12 cellular contexts compared by ENCODE assay signal in the genomic region with DNA sequence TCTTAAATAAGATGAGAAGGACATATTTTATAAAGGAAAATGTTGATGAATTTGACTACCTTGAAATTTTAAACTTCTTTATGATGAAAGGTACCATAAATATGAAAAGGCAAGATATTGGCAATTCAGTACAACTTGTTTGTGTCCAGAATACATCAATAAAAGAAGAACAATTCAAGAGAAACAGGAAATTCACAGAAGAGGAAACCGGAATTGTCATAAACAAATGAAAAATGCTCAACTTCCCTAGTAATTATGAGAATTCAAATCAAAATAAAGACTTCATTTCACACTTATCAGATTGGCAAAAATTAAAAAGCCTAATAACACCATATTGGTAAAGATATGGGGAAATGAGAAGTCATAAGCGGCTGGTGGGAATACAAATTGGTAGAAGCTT. TPM values are rescaled to one million over a fixed set of nuclear protein-coding genes. Genes with fewer than 3 reads are reported as not detected.
DNase-seq lines count a peak whose midpoint lies in the region; ATAC-seq, FAIRE-seq and TF ChIP-seq lines count a peak whose summit lies in the region.
"Had no signal": no experiment of that assay in that cellular context is flagged by ENCODE, and none has a peak within 500 bp of the region (broad histone marks: within the 10 kb centered on the region; RNA-seq: fewer than 3 reads in every experiment).

No MANE protein-coding gene starts in this region.

- H3K9ac ChIP-seq in liver (ENCODE audit: low read depth in 1 of 2, low read length in 2 of 2) (peak overlapping the region; percentile 32 to 57), HepG2 (ENCODE audit: insufficient read depth, low read depth, low read length) (no peak overlapping the region)

- TF ChIP-seq RAD21 in liver (IDR thresholded peaks at IDR 0.05) (no peak), HepG2 (CRISPR knock-in tag; IDR thresholded peaks at IDR 0.05) (no peak)

- H4K20me1 ChIP-seq in HepG2 (ENCODE audit: insufficient read depth, low read length): no peaks in the 10 kb centered on the region

- peaks cover 8% of the 10 kb centered on the region for H3K79me2 ChIP-seq in HepG2 (ENCODE audit: insufficient read depth, low read length)

- TF ChIP-seq EP300 in HepG2 (IDR thresholded peaks at IDR 0.05; ENCODE audit: low read depth in 2 of 2, low read length in 2 of 2): no peak
- TF ChIP-seq EP300 in HepG2 (CRISPR knock-in tag; IDR thresholded peaks at IDR 0.05; ENCODE audit: borderline replicate concordance): no peak

- H3K9me3 ChIP-seq in liver (ENCODE audit: control insufficient read depth in 4 of 4, low read length in 3 of 4): no peaks in the 10 kb centered on the region
- H3K9me3 ChIP-seq in HepG2 (ENCODE audit: low read length): no peaks in the 10 kb centered on the region
- H3K9me3 ChIP-seq in uterus: no peaks in the 10 kb centered on the region
- H3K9me3 ChIP-seq: body of pancreas, SJSA1, stomach had no signal

- no peak for FAIRE-seq in HepG2 (lab: Jason Lieb, UNC)
- FAIRE-seq: H54 had no signal

- H3K4me2 ChIP-seq in HepG2 (ENCODE audit: low read depth, low read length): no peak overlapping the region

- intact Hi-C loops in HepG2 (cut with micrococcal nuclease; ENCODE audit: unreplicated experiment): no loop called here
- intact Hi-C loops in uterus (cut with DNase I; ENCODE audit: low total_unique reads): no loop called here

- H3K36me3 Mint-ChIP-seq in activated CD8-positive, alpha-beta T cell treated with anti-CD3 and anti-CD28 coated beads, Interleukin-2, amount 10 ng/mL, durations not matched to agents 7 days and 5 days (ENCODE audit: low read depth): no peaks in the 10 kb centered on the region
- H3K36me3 Mint-ChIP-seq in memory B cell: no peaks in the 10 kb centered on the region

- no peak for DNase-seq in HepG2 (ENCODE audit: low spot score)
- no peak for DNase-seq in activated CD8-positive, alpha-beta T cell treated with anti-CD3 and anti-CD28 coated beads, Interleukin-2, amount 10 ng/mL, durations not matched to agents 7 days and 5 days
- no peak for DNase-seq in memory B cell (ENCODE audit: low spot score in 2 of 2)
- no peak for DNase-seq in uterus
- DNase-seq in NCI-H2227 (lab: John Stamatoyannopoulos, UW; ENCODE audit: unreplicated experiment): no peak
- DNase-seq: body of pancreas, stomach had no signal

- no TSS peak for BruUV-seq in HepG2 (replicated peaks; lab: Mats Ljungman, UMichigan)

- no peaks in the 10 kb centered on the region for H3K27me3 Mint-ChIP-seq in activated CD8-positive, alpha-beta T cell treated with anti-CD3 and anti-CD28 coated beads, Interleukin-2, amount 10 ng/mL, durations not matched to agents 7 days and 5 days (ENCODE audit: low read depth)
- no peaks in the 10 kb centered on the region for H3K27me3 Mint-ChIP-seq in memory B cell

- no peak overlapping the region for H3K27ac Mint-ChIP-seq in activated CD8-positive, alpha-beta T cell treated with anti-CD3 and anti-CD28 coated beads, Interleukin-2, amount 10 ng/mL, durations not matched to agents 7 days and 5 days
- peak overlapping the region; percentile 17 for H3K27ac Mint-ChIP-seq in memory B cell

- CTCF ChIA-PET in HepG2 (lab: Yijun Ruan, JAX; ENCODE audit: low intra/inter-chr PET ratio, low total read pairs): no interaction called here
- CTCF ChIA-PET in activated CD8-positive, alpha-beta T cell treated with anti-CD3 and anti-CD28 coated beads, Interleukin-2, amount 10 ng/mL, durations not matched to agents 7 days and 5 days (lab: Charles Lee): interaction anchor here (0.6 to 2.5 kb wide), 3 partner anchors 11 to 254 kb away, joined by 3 to 9 read pairs (median 3); no protein-coding TSS in a partner anchor

- H3K4me1 Mint-ChIP-seq in activated CD8-positive, alpha-beta T cell treated with anti-CD3 and anti-CD28 coated beads, Interleukin-2, amount 10 ng/mL, durations not matched to agents 7 days and 5 days (ENCODE audit: low read depth): peaks cover 26% of the 10 kb centered on the region
- peaks cover 10% of the 10 kb centered on the region for H3K4me1 Mint-ChIP-seq in memory B cell

- TF ChIP-seq POLR2A in HepG2 (IDR thresholded peaks at IDR 0.05; ENCODE audit: insufficient read depth in 1 of 2, low read depth in 2 of 2, low read length in 2 of 2): no peak
- TF ChIP-seq POLR2A in uterus (IDR thresholded peaks at IDR 0.05): no peak

- WGBS in liver: 76% methylated on average over 2 of the region's 2 CpGs
- 98% methylated on average over 2 of the region's 2 CpGs for WGBS in HepG2 (ENCODE audit: low lambda C conversion rate)

- no peak overlapping the region for H2AFZ ChIP-seq in HepG2 (ENCODE audit: low read length)

- H3K36me3 ChIP-seq in liver (ENCODE audit: control insufficient read depth in 4 of 4, insufficient read depth in 3 of 4, low read depth in 1 of 4, low read length in 3 of 4) (no peaks in the 10 kb centered on the region), HepG2 (replicated peaks in 1 of 2; ENCODE audit: control insufficient read depth in 1 of 2, insufficient read depth in 2 of 2, low read length in 2 of 2) (no peaks in the 10 kb centered on the region), uterus (no peaks in the 10 kb centered on the region)
- H3K36me3 ChIP-seq: SJSA1, stomach had no signal

- ATAC-seq in HepG2 (no peak), memory B cell (ENCODE audit: low read depth) (no peak), GM18867 (IDR thresholded peaks at IDR 0.05; ENCODE audit: unreplicated experiment) (no peak), HG02798 (IDR thresholded peaks at IDR 0.05; ENCODE audit: poor library complexity, unreplicated experiment) (no peak)
- ATAC-seq in activated CD8-positive, alpha-beta T cell treated with anti-CD3 and anti-CD28 coated beads, Interleukin-2, amount 10 ng/mL, durations not matched to agents 7 days and 5 days: no peak

- in situ Hi-C loops in HepG2 (cut with HindIII; ENCODE audit: extremely low pct_ligation_motif_present, low pct_unique_long_range_greater_than_20kb): no loop called here

- peak overlapping the region; percentile 64 for H3K4me3 Mint-ChIP-seq in activated CD8-positive, alpha-beta T cell treated with anti-CD3 and anti-CD28 coated beads, Interleukin-2, amount 10 ng/mL, durations not matched to agents 7 days and 5 days
- H3K4me3 Mint-ChIP-seq in memory B cell: peak overlapping the region; percentile 46

- peak overlapping the region in 1 of 2 donors; percentile 52 for H3K27ac ChIP-seq in liver (ENCODE audit: low read depth in 1 of 2, low read length in 2 of 2)
- no peak overlapping the region for H3K27ac ChIP-seq in HepG2 (ENCODE audit: extremely low read length, insufficient read depth, low read length)
- H3K27ac ChIP-seq in uterus: peak overlapping the region; percentile 87 to 91
- H3K27ac ChIP-seq: SJSA1 had no signal

- H3K27me3 ChIP-seq in liver (ENCODE audit: control insufficient read depth in 4 of 4, insufficient read depth in 4 of 4, low read length in 3 of 4): no peaks in the 10 kb centered on the region
- H3K27me3 ChIP-seq in HepG2 (ENCODE audit: control insufficient read depth in 1 of 2, insufficient read depth in 2 of 2, low read length in 2 of 2): no peaks in the 10 kb centered on the region
- no peaks in the 10 kb centered on the region for H3K27me3 ChIP-seq in uterus
- H3K27me3 ChIP-seq: body of pancreas, SJSA1, stomach had no signal

- H3K4me3 ChIP-seq in liver (ENCODE audit: low read depth in 1 of 3, low read length in 3 of 3): no peak overlapping the region
- H3K4me3 ChIP-seq in HepG2 (replicated peaks in 1 of 3; ENCODE audit: insufficient read depth in 1 of 3, low read depth in 2 of 3, low read length in 3 of 3): no peak overlapping the region
- no peak overlapping the region for H3K4me3 ChIP-seq in uterus
- H3K4me3 ChIP-seq: body of pancreas had no signal

- no peak for TF ChIP-seq CTCF in liver (IDR thresholded peaks at IDR 0.05; ENCODE audit: low read depth, low read length, missing input control)
- TF ChIP-seq CTCF in HepG2 (CRISPR knock-in tag; IDR thresholded peaks at IDR 0.05): no peak
- TF ChIP-seq CTCF in uterus (IDR thresholded peaks at IDR 0.05): no peak

- H3K4me1 ChIP-seq in liver (ENCODE audit: control insufficient read depth in 4 of 4, insufficient read depth in 4 of 4, low read length in 3 of 4) (peaks cover 0 to 13% (median 4%) of the 10 kb centered on the region in 4 donors), HepG2 (ENCODE audit: insufficient read depth, low read length) (peaks cover 33% of the 10 kb centered on the region), uterus (no peaks in the 10 kb centered on the region)

- no peaks in the 10 kb centered on the region for H3K9me3 Mint-ChIP-seq in activated CD8-positive, alpha-beta T cell treated with anti-CD3 and anti-CD28 coated beads, Interleukin-2, amount 10 ng/mL, durations not matched to agents 7 days and 5 days (ENCODE audit: insufficient read depth)
- H3K9me3 Mint-ChIP-seq in memory B cell: no peaks in the 10 kb centered on the region

- POLR2A ChIA-PET in HepG2 (lab: Yijun Ruan, JAX): interaction anchor here (0.6 kb wide), 1 partner anchor 18 kb away, joined by 4 read pairs; no protein-coding TSS in a partner anchor
- POLR2A ChIA-PET in activated CD8-positive, alpha-beta T cell treated with anti-CD3 and anti-CD28 coated beads, Interleukin-2, amount 10 ng/mL, durations not matched to agents 7 days and 5 days (lab: Charles Lee): interaction anchor here (0.6 kb wide), 1 partner anchor 54 kb away, joined by 3 read pairs; a partner anchor contains a TSS

RNA-seq across cellular contexts. Expression of a gene that starts 54.3 kb away (rescaled TPM):
- total RNA-seq in liver (10 to 100 TPM; 56.8 to 86.2 TPM), HepG2 (2016; rRNA removed; fragmentation: Illumina TruSeq; extraction: Trizol) (81.3 and 93.3 TPM in 2 replicates), uterus (100 to 1,000 TPM; 140 to 421 (median 354) TPM)
- polyA plus RNA-seq in liver (10 to 100 TPM; 26.6 to 34.8 TPM), HepG2 (2011; rRNA removed) (253 and 294 TPM in 2 replicates)
- 26.6 and 31.7 TPM in 2 replicates for total RNA-seq in HepG2 (2016; cell fraction: cytosol; rRNA removed; fragmentation: Illumina TruSeq; extraction: Trizol; ENCODE audit: low read depth)
- 77.2 and 87.4 TPM in 2 replicates for total RNA-seq in HepG2 (2016; cell fraction: insoluble cytoplasmic fraction; rRNA removed; fragmentation: Illumina TruSeq; extraction: Trizol)
- total RNA-seq in HepG2 (2016; cell fraction: membrane; rRNA removed; fragmentation: Illumina TruSeq; extraction: Trizol): 21.0 and 21.8 TPM in 2 replicates
- total RNA-seq in HepG2 (2016; cell fraction: nucleus; rRNA removed; fragmentation: Illumina TruSeq; extraction: Trizol): 85.9 and 97.4 TPM in 2 replicates
- polyA plus RNA-seq in HepG2 (2011; cell fraction: cytosol; rRNA removed): 120 and 143 TPM in 2 replicates
- polyA plus RNA-seq in HepG2 (2011; cell fraction: nucleus; rRNA removed): 1,276 and 1,394 TPM in 2 replicates
- 89.4 and 114 TPM in 2 replicates for polyA plus RNA-seq in HepG2 (2012)
- polyA plus RNA-seq in HepG2 (2016; cell fraction: cytosol; fragmentation: Illumina TruSeq; extraction: Trizol; ENCODE audit: low read depth): 1.8 and 1.9 TPM in 2 replicates
- 71.2 and 71.6 TPM in 2 replicates for polyA plus RNA-seq in HepG2 (2016; cell fraction: insoluble cytoplasmic fraction; fragmentation: Illumina TruSeq; extraction: Trizol; ENCODE audit: low read depth)
- polyA plus RNA-seq in HepG2 (2016; cell fraction: membrane; fragmentation: Illumina TruSeq; extraction: Trizol; ENCODE audit: low read depth): 3.9 and 4.5 TPM in 2 replicates
- 181 and 184 TPM in 2 replicates for polyA plus RNA-seq in HepG2 (2016; cell fraction: nucleus; fragmentation: Illumina TruSeq; extraction: Trizol; ENCODE audit: insufficient read depth, low read depth)
- 35.0 and 79.1 TPM in 2 replicates for polyA minus RNA-seq in HepG2 (2011; rRNA and poly(A)+ RNA removed; ENCODE audit: low replicate concordance)
- polyA minus RNA-seq in HepG2 (2011; cell fraction: cytosol; rRNA and poly(A)+ RNA removed): 52.6 and 57.0 TPM in 2 replicates
- 216 and 246 TPM in 2 replicates for polyA minus RNA-seq in HepG2 (2011; cell fraction: nucleus; rRNA and poly(A)+ RNA removed)
- 100 to 1,000 TPM; 118 to 121 TPM for total RNA-seq in activated CD8-positive, alpha-beta T cell treated with anti-CD3 and anti-CD28 coated beads, Interleukin-2, amount 10 ng/mL, durations not matched to agents 7 days and 5 days
